Comparison of ENCODE assay signal across 25 cellular contexts in genomic region chr4:60485279-60485678, GRCh38.
DNase-seq lines count a peak whose midpoint lies in the region; ATAC-seq, FAIRE-seq and TF ChIP-seq lines count a peak whose summit lies in the region.
"Had no signal": no experiment of that assay in that cellular context is flagged by ENCODE, and none has a peak within 500 bp of the region (broad histone marks: within the 10 kb centered on the region; RNA-seq: fewer than 3 reads in every experiment).

No MANE protein-coding gene starts in this region.

- H3K27ac ChIP-seq in GM23338 (ENCODE audit: low read depth) = peak overlapping the region; percentile 52
- H3K27ac ChIP-seq: body of pancreas, heart right ventricle, pancreas, Peyer's patch, right atrium auricular region, SJCRH30, upper lobe of left lung had no signal

- H3K4me1 Mint-ChIP-seq in GM23338 = peaks cover 27% of the 10 kb centered on the region
- H3K4me1 Mint-ChIP-seq: activated naive CD8-positive, alpha-beta T cell treated with anti-CD3 and anti-CD28 coated beads for 36 hours; CD4-positive, alpha-beta memory T cell had no signal

- H3K9me2 ChIP-seq in GM23338 (ENCODE audit: insufficient read depth) = 0 out of 2 replicates have a peak, but pooled peaks cover 3% of the 10 kb centered on the region

- H3K4me3 ChIP-seq in GM23338 (no peak overlapping the region), astrocyte of the spinal cord (ENCODE audit: low read depth, low read length) (no peak overlapping the region)
- H3K4me3 ChIP-seq: body of pancreas, HAP-1, heart right ventricle, lung, pancreas, Peyer's patch, right atrium auricular region, SJCRH30, upper lobe of left lung had no signal

- no peaks in the 10 kb centered on the region for H3F3A ChIP-seq in GM23338 (replicated peaks; ENCODE audit: low read depth)

- no peak for ATAC-seq in GM23338
- ATAC-seq: body of pancreas, heart right ventricle, pancreas had no signal

- H3K4me2 ChIP-seq in GM23338 = peak overlapping the region; percentile 33; the same call in 1 of the 2 replicates

- no peaks in the 10 kb centered on the region for H3K27me3 Mint-ChIP-seq in GM23338 (ENCODE audit: insufficient read depth, low read depth, poor library complexity)
- H3K27me3 Mint-ChIP-seq: activated naive CD8-positive, alpha-beta T cell treated with anti-CD3 and anti-CD28 coated beads for 36 hours; CD4-positive, alpha-beta memory T cell had no signal

- no peaks in the 10 kb centered on the region for H3K79me2 ChIP-seq in GM23338 (replicated peaks; ENCODE audit: insufficient read depth)

- peak overlapping the region; percentile 63; the same call in 1 of the 2 replicates for H2AFZ ChIP-seq in GM23338

- intact Hi-C loops in posterior cingulate gyrus (cut with DNase I) = no loop called here

- in situ Hi-C loops in astrocyte of the spinal cord (cut with HindIII; ENCODE audit: low sequenced_read_pairs) = no loop called here

- no peaks in the 10 kb centered on the region for H3K36me3 ChIP-seq in GM23338 (ENCODE audit: insufficient read depth)
- H3K36me3 ChIP-seq: HAP-1, heart right ventricle, pancreas, Peyer's patch, right atrium auricular region, SJCRH30, upper lobe of left lung had no signal

- DNase-seq in GM23338 (ENCODE audit: low spot score) (no peak), OCI-M1 (lab: John Stamatoyannopoulos, UW) (peak; percentile 60), astrocyte of the spinal cord (ENCODE audit: low read depth, low spot score) (peak; percentile 48), urothelium cell line (ENCODE audit: low spot score) (peak; percentile 9), CD1c-positive myeloid dendritic cell (ENCODE audit: extremely low spot score) (no peak), posterior cingulate gyrus (no peak), anterior cingulate cortex (lab: John Stamatoyannopoulos, UW) (no peak)
- DNase-seq: activated CD8-positive, alpha-beta memory T cell treated with anti-CD3 and anti-CD28 coated beads for 24 hours; activated effector memory CD4-positive, alpha-beta T cell treated with anti-CD3 and anti-CD28 coated beads, Interleukin-2, amount 50 U/mL, for 16 hours; activated naive CD8-positive, alpha-beta T cell treated with anti-CD3 and anti-CD28 coated beads for 36 hours; body of pancreas; CD4-positive, alpha-beta memory T cell; heart right ventricle; NCI-H1105; NCI-H187 treated with DMSO at 0.1 percent for 48 hours; NCI-H69; pancreas; Peyer's patch; SJCRH30; T-helper 1 cell; upper lobe of left lung had no signal

- TF ChIP-seq CTCF in GM23338 (conservative IDR thresholded peaks at IDR 0.05; ENCODE audit: low read depth in 2 of 2) = no peak
- TF ChIP-seq CTCF in astrocyte of the spinal cord (IDR thresholded peaks at IDR 0.05; ENCODE audit: low read depth, low read length) = no peak

- H3K36me3 Mint-ChIP-seq in GM23338 (ENCODE audit: low read depth) = no peaks in the 10 kb centered on the region
- H3K36me3 Mint-ChIP-seq: activated naive CD8-positive, alpha-beta T cell treated with anti-CD3 and anti-CD28 coated beads for 36 hours; CD4-positive, alpha-beta memory T cell had no signal

- H3K27ac Mint-ChIP-seq in GM23338 = peak overlapping the region; percentile 56
- H3K27ac Mint-ChIP-seq: activated naive CD8-positive, alpha-beta T cell treated with anti-CD3 and anti-CD28 coated beads for 36 hours; CD4-positive, alpha-beta memory T cell had no signal

- H3K4me3 Mint-ChIP-seq in GM23338 = no peak overlapping the region; the same call in 2 of the 3 replicates
- H3K4me3 Mint-ChIP-seq: activated naive CD8-positive, alpha-beta T cell treated with anti-CD3 and anti-CD28 coated beads for 36 hours; CD4-positive, alpha-beta memory T cell had no signal

- H3K9me3 Mint-ChIP-seq in GM23338 = no peaks in the 10 kb centered on the region; the same call in 2 of the 3 replicates

- peaks cover 28% of the 10 kb centered on the region for H3K4me1 ChIP-seq in GM23338 (ENCODE audit: insufficient read depth)
- H3K4me1 ChIP-seq: body of pancreas, heart right ventricle, pancreas, Peyer's patch, right atrium auricular region, SJCRH30, upper lobe of left lung had no signal

- H4K20me1 ChIP-seq in GM23338 (replicated peaks; ENCODE audit: insufficient read depth) = no peaks in the 10 kb centered on the region

- no peak for FAIRE-seq in urothelium cell line (lab: Jason Lieb, UNC)
- FAIRE-seq: G401.6, pancreas had no signal

- H3K27me3 ChIP-seq in GM23338 (ENCODE audit: insufficient read depth) = no peaks in the 10 kb centered on the region
- H3K27me3 ChIP-seq: body of pancreas, heart right ventricle, pancreas, Peyer's patch, right atrium auricular region, SJCRH30, upper lobe of left lung had no signal

TF ChIP-seq in GM23338, 12 proteins besides CTCF, POLR2A, EP300 and RAD21:
- TF ChIP-seq ZNF331 (CRISPR knock-in tag; IDR thresholded peaks at IDR 0.05; ENCODE audit: low read depth) (no peak), ZNF462 (CRISPR knock-in tag; IDR thresholded peaks at IDR 0.05) (no peak), JUNB (IDR thresholded peaks at IDR 0.05; ENCODE audit: unreplicated experiment) (no peak), EZH2phosphoT487 (IDR thresholded peaks at IDR 0.05; ENCODE audit: unreplicated experiment) (no peak), STAT1 (IDR thresholded peaks at IDR 0.05; ENCODE audit: unreplicated experiment) (no peak), EZH2 (IDR thresholded peaks at IDR 0.05; ENCODE audit: low read depth, unreplicated experiment) (no peak), NANOG (IDR thresholded peaks at IDR 0.05; ENCODE audit: borderline replicate concordance) (no peak), POLR2AphosphoS5 (IDR thresholded peaks at IDR 0.05; ENCODE audit: low read depth) (no peak), CREB1 (CRISPR knock-in tag; IDR thresholded peaks at IDR 0.05; ENCODE audit: low read depth) (no peak), ZNF114 (CRISPR knock-in tag; IDR thresholded peaks at IDR 0.05) (no peak)

Comparison
In these comparisons a context has a peak if more than half of its experiments do, and no peak if none do; other contexts are left out.
1. DNase-seq: peak in OCI-M1 (single experiment), astrocyte of the spinal cord (single experiment) and urothelium cell line (single experiment); none in GM23338 (single experiment), CD1c-positive myeloid dendritic cell (single experiment), posterior cingulate gyrus (0 of 10) and anterior cingulate cortex (0 of 58).